12 cellular contexts compared by ENCODE assay signal in genomic region chr5:141363952-141364660, GRCh38. TPM values are rescaled to one million over a fixed set of nuclear protein-coding genes. Genes with fewer than 3 reads are reported as not detected.
DNase-seq lines count a peak whose midpoint lies in the region; TF ChIP-seq lines count a peak whose summit lies in the region.
"Had no signal": no experiment of that assay in that cellular context is flagged by ENCODE, and none has a peak within 500 bp of the region (broad histone marks: within the 10 kb centered on the region; RNA-seq: fewer than 3 reads in every experiment).

TSS of gene PCDHGA5 (plus strand) at chr5:141364162. CDS start at chr5:141364331, 169 bp downstream.

- peak within 1 kb of the TSS; percentile 24 for H3K27ac Mint-ChIP-seq in activated naive CD4-positive, alpha-beta T cell treated with anti-CD3 and anti-CD28 coated beads, Interleukin-2, amount 10 ng/mL, durations not matched to agents 7 days and 5 days
- no peak within 1 kb of the TSS for H3K27ac Mint-ChIP-seq in T-helper 2 cell treated with Interferon-gamma antibody and Interleukin-4, amounts not matched to agents 5 μg/mL and 100 μg/mL, for 36 hours
- H3K27ac Mint-ChIP-seq: B cell had no signal

- H3K36me3 ChIP-seq in adipocyte (ENCODE audit: control insufficient read depth, insufficient read depth, low read length, severe bottlenecking): no peaks in the 10 kb centered on the region
- H3K36me3 ChIP-seq in left ventricle myocardium inferior: peaks cover 30% of the 10 kb centered on the region
- H3K36me3 ChIP-seq: cardiac muscle cell had no signal

- H3K4me1 ChIP-seq in adipocyte (ENCODE audit: control insufficient read depth, insufficient read depth, low read length): no peaks in the 10 kb centered on the region
- H3K4me1 ChIP-seq in left ventricle myocardium inferior: peaks cover 42% of the 10 kb centered on the region
- H3K4me1 ChIP-seq: gastroesophageal sphincter had no signal

- H3K27ac ChIP-seq in left ventricle myocardium inferior (replicated peaks): peak within 1 kb of the TSS; percentile 45
- no peak within 1 kb of the TSS for H3K27ac ChIP-seq in temporal lobe (ENCODE audit: low read depth, low read length)
- H3K27ac ChIP-seq: cardiac muscle cell had no signal

- peaks cover 12% of the 10 kb centered on the region for H3K36me3 Mint-ChIP-seq in activated naive CD4-positive, alpha-beta T cell treated with anti-CD3 and anti-CD28 coated beads, Interleukin-2, amount 10 ng/mL, durations not matched to agents 7 days and 5 days
- H3K36me3 Mint-ChIP-seq in T-helper 2 cell treated with Interferon-gamma antibody and Interleukin-4, amounts not matched to agents 5 μg/mL and 100 μg/mL, for 36 hours (ENCODE audit: low read depth): peaks cover 7% of the 10 kb centered on the region

- no peak within 1 kb of the TSS for H3K9ac ChIP-seq in adipocyte (ENCODE audit: low read length)

- H3K27me3 ChIP-seq in adipocyte (replicated peaks; ENCODE audit: control insufficient read depth, insufficient read depth, low read length) (peaks cover 16% of the 10 kb centered on the region), left ventricle myocardium inferior (ENCODE audit: low read depth) (no peaks in the 10 kb centered on the region)
- H3K27me3 ChIP-seq: cardiac muscle cell had no signal

- peaks cover 67% of the 10 kb centered on the region for H3K27me3 Mint-ChIP-seq in activated naive CD4-positive, alpha-beta T cell treated with anti-CD3 and anti-CD28 coated beads, Interleukin-2, amount 10 ng/mL, durations not matched to agents 7 days and 5 days
- peaks cover 53% of the 10 kb centered on the region for H3K27me3 Mint-ChIP-seq in T-helper 2 cell treated with Interferon-gamma antibody and Interleukin-4, amounts not matched to agents 5 μg/mL and 100 μg/mL, for 36 hours (ENCODE audit: low read depth)

- H3K4me3 Mint-ChIP-seq in activated naive CD4-positive, alpha-beta T cell treated with anti-CD3 and anti-CD28 coated beads, Interleukin-2, amount 10 ng/mL, durations not matched to agents 7 days and 5 days: no peak within 1 kb of the TSS
- H3K4me3 Mint-ChIP-seq in T-helper 2 cell treated with Interferon-gamma antibody and Interleukin-4, amounts not matched to agents 5 μg/mL and 100 μg/mL, for 36 hours: no peak within 1 kb of the TSS

- H3K9me3 Mint-ChIP-seq in activated naive CD4-positive, alpha-beta T cell treated with anti-CD3 and anti-CD28 coated beads, Interleukin-2, amount 10 ng/mL, durations not matched to agents 7 days and 5 days: peaks cover 38% of the 10 kb centered on the region
- peaks cover 42% of the 10 kb centered on the region for H3K9me3 Mint-ChIP-seq in T-helper 2 cell treated with Interferon-gamma antibody and Interleukin-4, amounts not matched to agents 5 μg/mL and 100 μg/mL, for 36 hours

- CTCF ChIA-PET in activated naive CD4-positive, alpha-beta T cell treated with anti-CD3 and anti-CD28 coated beads, Interleukin-2, amount 10 ng/mL, durations not matched to agents 7 days and 5 days (lab: Charles Lee): interaction anchor here (0.7 to 1.5 kb wide), 4 partner anchors 16 to 57 kb away, joined by 3 to 4 read pairs (median 3); partner anchors contain the start of genes PCDHGA1 and PCDHGA11

- intact Hi-C loops in left ventricle myocardium inferior (cut with micrococcal nuclease): no loop called here

- no peak for DNase-seq in activated naive CD4-positive, alpha-beta T cell treated with anti-CD3 and anti-CD28 coated beads, Interleukin-2, amount 10 ng/mL, durations not matched to agents 7 days and 5 days
- DNase-seq in activated naive CD4-positive, alpha-beta T cell (lab: John Stamatoyannopoulos, UW): no peak
- DNase-seq in adipocyte (ENCODE audit: low read depth) (peak; percentile 5), left ventricle myocardium inferior (no peak), ecto neural progenitor cell (ENCODE audit: low spot score) (no peak)
- no peak for DNase-seq in T-helper 2 cell treated with Interferon-gamma antibody and Interleukin-4, amounts not matched to agents 5 μg/mL and 100 μg/mL, for 36 hours (ENCODE audit: low spot score)
- no peak for DNase-seq in activated T-cell treated with anti-CD3 and anti-CD28 coated beads, Interleukin-2, amount 50 U/mL, for 48 hours
- DNase-seq: NCI-H446 had no signal

- H3K9me3 ChIP-seq in adipocyte (ENCODE audit: control insufficient read depth, low read length) (peaks cover 76% of the 10 kb centered on the region), left ventricle myocardium inferior (replicated peaks) (peaks cover 98% of the 10 kb centered on the region)

- TF ChIP-seq CTCF in left ventricle myocardium inferior (IDR thresholded peaks at IDR 0.05; ENCODE audit: borderline replicate concordance): peak; percentile 51

- H3K4me3 ChIP-seq in adipocyte (ENCODE audit: low read length) (peak within 1 kb of the TSS; percentile 68), left ventricle myocardium inferior (peak within 1 kb of the TSS; percentile 47)
- H3K4me3 ChIP-seq: cardiac muscle cell had no signal

- no peaks in the 10 kb centered on the region for H3K4me1 Mint-ChIP-seq in activated naive CD4-positive, alpha-beta T cell treated with anti-CD3 and anti-CD28 coated beads, Interleukin-2, amount 10 ng/mL, durations not matched to agents 7 days and 5 days
- peaks cover 2% of the 10 kb centered on the region for H3K4me1 Mint-ChIP-seq in T-helper 2 cell treated with Interferon-gamma antibody and Interleukin-4, amounts not matched to agents 5 μg/mL and 100 μg/mL, for 36 hours (ENCODE audit: low read depth)

RNA-seq across cellular contexts. Expression of gene PCDHGA5, which starts in this region (rescaled TPM):
- total RNA-seq in left ventricle myocardium inferior (4.9 TPM), temporal lobe (11.3 TPM)
